ENCODE assay signal across 1 cellular context in the genomic region with DNA sequence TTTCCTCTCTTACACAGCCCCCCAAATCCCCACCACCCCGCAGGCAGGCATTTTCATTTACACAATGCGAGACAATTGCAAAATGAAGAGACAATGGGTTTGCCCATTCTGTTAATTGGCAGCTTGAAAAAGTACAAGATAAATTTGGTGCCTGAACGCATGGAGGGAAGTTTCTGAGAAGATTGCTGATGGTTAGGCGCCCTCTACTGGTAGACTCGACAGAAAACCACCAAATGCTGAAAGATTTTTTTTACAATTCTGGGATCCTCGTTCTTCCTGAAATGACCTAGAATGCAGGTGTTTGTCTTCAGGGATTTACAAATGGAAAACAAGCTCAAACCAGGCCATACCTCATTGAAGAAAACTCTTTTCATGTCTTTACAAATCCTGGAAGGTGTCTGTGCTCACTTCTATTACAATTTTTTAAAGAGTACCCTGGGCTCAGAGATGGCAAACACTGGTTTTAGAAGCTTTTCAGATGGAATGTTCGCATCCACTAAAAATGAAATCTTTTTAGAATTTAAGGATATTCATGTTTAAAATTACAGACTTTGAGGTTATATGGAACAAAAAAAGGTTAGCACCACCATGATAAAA.
TF ChIP-seq lines count a peak whose summit lies in the region.

No MANE protein-coding gene starts in this region.

TF ChIP-seq in WTC11, 78 proteins besides CTCF, POLR2A, EP300 and RAD21 (continued from another document):
- TF ChIP-seq ZNF425 (CRISPR knock-in tag; conservative IDR thresholded peaks at IDR 0.05) (no peak), OVOL2 (CRISPR knock-in tag; IDR thresholded peaks at IDR 0.05; ENCODE audit: borderline replicate concordance) (no peak), ATF1 (CRISPR knock-in tag; IDR thresholded peaks at IDR 0.05) (no peak), GTF2I (CRISPR knock-in tag; conservative IDR thresholded peaks at IDR 0.05) (no peak)
- TF ChIP-seq, protein P1, sequence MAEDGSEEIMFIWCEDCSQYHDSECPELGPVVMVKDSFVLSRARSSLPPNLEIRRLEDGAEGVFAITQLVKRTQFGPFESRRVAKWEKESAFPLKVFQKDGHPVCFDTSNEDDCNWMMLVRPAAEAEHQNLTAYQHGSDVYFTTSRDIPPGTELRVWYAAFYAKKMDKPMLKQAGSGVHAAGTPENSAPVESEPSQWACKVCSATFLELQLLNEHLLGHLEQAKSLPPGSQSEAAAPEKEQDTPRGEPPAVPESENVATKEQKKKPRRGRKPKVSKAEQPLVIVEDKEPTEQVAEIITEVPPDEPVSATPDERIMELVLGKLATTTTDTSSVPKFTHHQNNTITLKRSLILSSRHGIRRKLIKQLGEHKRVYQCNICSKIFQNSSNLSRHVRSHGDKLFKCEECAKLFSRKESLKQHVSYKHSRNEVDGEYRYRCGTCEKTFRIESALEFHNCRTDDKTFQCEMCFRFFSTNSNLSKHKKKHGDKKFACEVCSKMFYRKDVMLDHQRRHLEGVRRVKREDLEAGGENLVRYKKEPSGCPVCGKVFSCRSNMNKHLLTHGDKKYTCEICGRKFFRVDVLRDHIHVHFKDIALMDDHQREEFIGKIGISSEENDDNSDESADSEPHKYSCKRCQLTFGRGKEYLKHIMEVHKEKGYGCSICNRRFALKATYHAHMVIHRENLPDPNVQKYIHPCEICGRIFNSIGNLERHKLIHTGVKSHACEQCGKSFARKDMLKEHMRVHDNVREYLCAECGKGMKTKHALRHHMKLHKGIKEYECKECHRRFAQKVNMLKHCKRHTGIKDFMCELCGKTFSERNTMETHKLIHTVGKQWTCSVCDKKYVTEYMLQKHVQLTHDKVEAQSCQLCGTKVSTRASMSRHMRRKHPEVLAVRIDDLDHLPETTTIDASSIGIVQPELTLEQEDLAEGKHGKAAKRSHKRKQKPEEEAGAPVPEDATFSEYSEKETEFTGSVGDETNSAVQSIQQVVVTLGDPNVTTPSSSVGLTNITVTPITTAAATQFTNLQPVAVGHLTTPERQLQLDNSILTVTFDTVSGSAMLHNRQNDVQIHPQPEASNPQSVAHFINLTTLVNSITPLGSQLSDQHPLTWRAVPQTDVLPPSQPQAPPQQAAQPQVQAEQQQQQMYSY (CRISPR knock-in tag; IDR thresholded peaks at IDR 0.05) = no peak
